Comparison of ENCODE assay signal across 28 cellular contexts in genomic region chr1:71179997-71180396, GRCh38.
"Had no signal": no experiment of that assay in that cellular context is flagged by ENCODE, and none has a peak within 500 bp of the region (broad histone marks: within the 10 kb centered on the region; RNA-seq: fewer than 3 reads in every experiment).

No MANE protein-coding gene starts in this region.

- H3K27me3 Mint-ChIP-seq: stimulated activated memory B cell treated with anti-CD40 and anti-IgM and Interleukin-4, amounts not matched to agents 10 μg/mL and 1 μg/mL and 100 μg/mL, for 72 hours; stimulated activated naive B cell treated with anti-CD40 and anti-IgM and Interleukin-4, amounts not matched to agents 10 μg/mL and 1 μg/mL and 100 μg/mL, for 72 hours; stimulated activated naive CD8-positive, alpha-beta T cell treated with anti-CD3 and anti-CD28 coated beads, Interleukin-15, amount 100 ng/mL, for 72 hours; stimulated activated naive CD8-positive, alpha-beta T cell treated with anti-CD3 and anti-CD28 coated beads, Interleukin-15, Interleukin-2, amounts not matched to agents 100 ng/mL and 50 ng/mL, for 24 hours; type B pancreatic cell had no signal

- ATAC-seq: stimulated activated effector memory CD8-positive, alpha-beta T cell treated with anti-CD3 and anti-CD28 coated beads, Interleukin-12 subunit alpha, Interleukin-12 subunit beta, amount 100 ng/mL, for 72 hours; stimulated activated memory B cell treated with anti-CD40 and anti-IgM and Interleukin-4, amounts not matched to agents 10 μg/mL and 1 μg/mL and 100 μg/mL, for 72 hours; stimulated activated naive B cell treated with anti-CD40 and anti-IgM and Interleukin-4, amounts not matched to agents 10 μg/mL and 1 μg/mL and 100 μg/mL, for 72 hours; stimulated activated naive CD8-positive, alpha-beta T cell treated with anti-CD3 and anti-CD28 coated beads, Interleukin-15, amount 100 ng/mL, for 72 hours; stimulated activated naive CD8-positive, alpha-beta T cell treated with anti-CD3 and anti-CD28 coated beads, Interleukin-15, Interleukin-2, amounts not matched to agents 100 U/mL and 50 U/mL, for 24 hours; upper lobe of right lung had no signal

- DNase-seq: stimulated activated CD4-positive, alpha-beta T cell treated with anti-CD3 and anti-CD28 coated beads, Interleukin-2, amount 100 ng/mL, for 48 hours; stimulated activated CD4-positive, alpha-beta T cell treated with anti-CD3 and anti-CD28 coated beads, Interleukin-4, amount 100 ng/mL, for 1 hour; stimulated activated CD4-positive, alpha-beta T cell treated with anti-CD3 and anti-CD28 coated beads, Interleukin-4, amount 100 ng/mL, for 24 hours; stimulated activated CD4-positive, alpha-beta T cell treated with anti-CD3 and anti-CD28 coated beads, Interleukin-4, amount 100 ng/mL, for 4 hours; stimulated activated CD8-positive, alpha-beta memory T cell treated with anti-CD3 and anti-CD28 coated beads, Interleukin-4, amount 100 ng/mL, for 48 hours; stimulated activated naive B cell treated with anti-CD40 and anti-IgM and Interleukin-4, amounts not matched to agents 10 μg/mL and 1 μg/mL and 100 μg/mL, for 72 hours; stimulated activated naive CD4-positive, alpha-beta T cell; stimulated activated naive CD4-positive, alpha-beta T cell treated with Interleukin-2 at 50 U/mL for 16 hours; stimulated activated naive CD8-positive, alpha-beta T cell treated with anti-CD3 and anti-CD28 coated beads, Interleukin-15, amount 100 ng/mL, for 72 hours; stimulated activated naive CD8-positive, alpha-beta T cell treated with anti-CD3 and anti-CD28 coated beads, Interleukin-15, Interleukin-2, amounts not matched to agents 100 U/mL and 50 U/mL, for 24 hours; stomach; substantia nigra; testis; thyroid gland; tibial artery; transverse colon; trophoblast cell; upper lobe of left lung; upper lobe of right lung; uterus had no signal

- H3K27me3 ChIP-seq: stomach, suprapubic skin, testis, thyroid gland, tibial artery, tibial nerve, transverse colon, upper lobe of left lung, upper lobe of right lung, uterus, vagina had no signal

- H3K27ac Mint-ChIP-seq: stimulated activated effector memory CD8-positive, alpha-beta T cell treated with anti-CD3 and anti-CD28 coated beads, Interleukin-12 subunit alpha, Interleukin-12 subunit beta, amount 100 ng/mL, for 72 hours; stimulated activated memory B cell treated with anti-CD40 and anti-IgM and Interleukin-4, amounts not matched to agents 10 μg/mL and 1 μg/mL and 100 μg/mL, for 72 hours; stimulated activated naive B cell treated with anti-CD40 and anti-IgM and Interleukin-4, amounts not matched to agents 10 μg/mL and 1 μg/mL and 100 μg/mL, for 72 hours; stimulated activated naive CD8-positive, alpha-beta T cell treated with anti-CD3 and anti-CD28 coated beads, Interleukin-15, amount 100 ng/mL, for 72 hours; stimulated activated naive CD8-positive, alpha-beta T cell treated with anti-CD3 and anti-CD28 coated beads, Interleukin-15, Interleukin-2, amounts not matched to agents 100 ng/mL and 50 ng/mL, for 24 hours; type B pancreatic cell had no signal

- H3K36me3 ChIP-seq: stomach, suprapubic skin, thoracic aorta, thyroid gland, tibial artery, tibial nerve, transverse colon, upper lobe of left lung, upper lobe of right lung, uterus, vagina had no signal

- H3K27ac ChIP-seq: stomach, suprapubic skin, testis, thoracic aorta, thyroid gland, tibial artery, tibial nerve, transverse colon, upper lobe of left lung, upper lobe of right lung, uterus, vagina had no signal

- H3K4me1 Mint-ChIP-seq: stimulated activated effector memory CD8-positive, alpha-beta T cell treated with anti-CD3 and anti-CD28 coated beads, Interleukin-12 subunit alpha, Interleukin-12 subunit beta, amount 100 ng/mL, for 72 hours; stimulated activated memory B cell treated with anti-CD40 and anti-IgM and Interleukin-4, amounts not matched to agents 10 μg/mL and 1 μg/mL and 100 μg/mL, for 72 hours; stimulated activated naive B cell treated with anti-CD40 and anti-IgM and Interleukin-4, amounts not matched to agents 10 μg/mL and 1 μg/mL and 100 μg/mL, for 72 hours; stimulated activated naive CD8-positive, alpha-beta T cell treated with anti-CD3 and anti-CD28 coated beads, Interleukin-15, amount 100 ng/mL, for 72 hours had no signal

- H3K9me3 Mint-ChIP-seq: stimulated activated memory B cell treated with anti-CD40 and anti-IgM and Interleukin-4, amounts not matched to agents 10 μg/mL and 1 μg/mL and 100 μg/mL, for 72 hours had no signal

- H3K4me3 ChIP-seq: stomach, suprapubic skin, testis, thoracic aorta, thyroid gland, tibial artery, tibial nerve, transverse colon, upper lobe of left lung, upper lobe of right lung, uterus, vagina had no signal

- H3K4me3 Mint-ChIP-seq: stimulated activated effector memory CD8-positive, alpha-beta T cell treated with anti-CD3 and anti-CD28 coated beads, Interleukin-12 subunit alpha, Interleukin-12 subunit beta, amount 100 ng/mL, for 72 hours; stimulated activated memory B cell treated with anti-CD40 and anti-IgM and Interleukin-4, amounts not matched to agents 10 μg/mL and 1 μg/mL and 100 μg/mL, for 72 hours; stimulated activated naive B cell treated with anti-CD40 and anti-IgM and Interleukin-4, amounts not matched to agents 10 μg/mL and 1 μg/mL and 100 μg/mL, for 72 hours; stimulated activated naive CD8-positive, alpha-beta T cell treated with anti-CD3 and anti-CD28 coated beads, Interleukin-15, amount 100 ng/mL, for 72 hours; stimulated activated naive CD8-positive, alpha-beta T cell treated with anti-CD3 and anti-CD28 coated beads, Interleukin-15, Interleukin-2, amounts not matched to agents 100 ng/mL and 50 ng/mL, for 24 hours; type B pancreatic cell had no signal

- H3K36me3 Mint-ChIP-seq: stimulated activated effector memory CD8-positive, alpha-beta T cell treated with anti-CD3 and anti-CD28 coated beads, Interleukin-12 subunit alpha, Interleukin-12 subunit beta, amount 100 ng/mL, for 72 hours; stimulated activated memory B cell treated with anti-CD40 and anti-IgM and Interleukin-4, amounts not matched to agents 10 μg/mL and 1 μg/mL and 100 μg/mL, for 72 hours; stimulated activated naive B cell treated with anti-CD40 and anti-IgM and Interleukin-4, amounts not matched to agents 10 μg/mL and 1 μg/mL and 100 μg/mL, for 72 hours; type B pancreatic cell had no signal

- H3K4me1 ChIP-seq: stomach, suprapubic skin, testis, thyroid gland, tibial artery, tibial nerve, upper lobe of left lung, upper lobe of right lung, uterus, vagina had no signal

- H3K9me3 ChIP-seq: stomach, suprapubic skin, testis, thoracic aorta, thyroid gland, tibial artery, tibial nerve, transverse colon, upper lobe of left lung, upper lobe of right lung, uterus, vagina had no signal
